8 cellular contexts compared by ENCODE assay signal in genomic region chr11:59668188-59668949, GRCh38.
DNase-seq lines count a peak whose midpoint lies in the region; FAIRE-seq and TF ChIP-seq lines count a peak whose summit lies in the region.

No MANE protein-coding gene starts in this region.

- peak overlapping the region; percentile 25; the same call in 1 of the 2 replicates for H3K27ac ChIP-seq in MM.1S (ENCODE audit: low read length)
- H3K27ac ChIP-seq in effector memory CD4-positive, alpha-beta T cell (ENCODE audit: insufficient read depth, low read length, poor library complexity, severe bottlenecking): peak overlapping the region; percentile 97

- H3K4me3 ChIP-seq in GM12865 (ENCODE audit: low read depth, low read length) (peak overlapping the region; percentile 93), MM.1S (ENCODE audit: low read length) (peak overlapping the region; percentile 76)
- H3K4me3 ChIP-seq in effector memory CD4-positive, alpha-beta T cell (ENCODE audit: insufficient read depth, low read depth, low read length, poor library complexity, severe bottlenecking): peak overlapping the region; percentile 93

- peaks cover 48% of the 10 kb centered on the region for H3K79me2 ChIP-seq in MM.1S (ENCODE audit: low read length)

- no peak for FAIRE-seq in H54 (lab: Jason Lieb, UNC)

- H3K4me2 ChIP-seq in MM.1S (ENCODE audit: low read depth, low read length): peak overlapping the region; percentile 89

- no peak for TF ChIP-seq POLR2A in H54 (IDR thresholded peaks at IDR 0.05; ENCODE audit: low read depth, low read length)

- H4K20me1 ChIP-seq in MM.1S (ENCODE audit: insufficient read depth, low read length): no peaks in the 10 kb centered on the region

- peaks cover 7% of the 10 kb centered on the region; the same call in 1 of the 2 replicates for H3K36me3 ChIP-seq in MM.1S (replicated peaks; ENCODE audit: insufficient read depth, low read length)
- H3K36me3 ChIP-seq in effector memory CD4-positive, alpha-beta T cell (ENCODE audit: control insufficient read depth, insufficient read depth, low read length): peaks cover 19% of the 10 kb centered on the region

- no peak for TF ChIP-seq CTCF in GM12865 (IDR thresholded peaks at IDR 0.05; ENCODE audit: insufficient read depth, low read depth, low read length, missing control alignments)
- peak; percentile 20 for TF ChIP-seq CTCF in MM.1S (IDR thresholded peaks at IDR 0.05; ENCODE audit: low read length)

- H3K9ac ChIP-seq in MM.1S (ENCODE audit: low read length): peak overlapping the region; percentile 81

- no peaks in the 10 kb centered on the region for H3K9me2 ChIP-seq in MM.1S (replicated peaks; ENCODE audit: insufficient read depth, low read length)

- DNase-seq in GM12865 (ENCODE audit: low read depth): peak; percentile 77
- DNase-seq in H54 (ENCODE audit: insufficient read length, low spot score): peak; percentile 58
- DNase-seq in MM.1S: peak; percentile 40
- peak; percentile 76 to 80 for DNase-seq in activated CD4-positive, alpha-beta T cell treated with anti-CD3 and anti-CD28 coated beads, Interleukin-2, amount 50 U/mL, for 4 hours
- DNase-seq in effector memory CD4-positive, alpha-beta T cell: peak; percentile 63 to 74 (median 63)
- DNase-seq in midbrain (lab: John Stamatoyannopoulos, UW): peak; percentile 49
- DNase-seq in stimulated activated CD8-positive, alpha-beta memory T cell treated with anti-CD3 and anti-CD28 coated beads, Interleukin-2, amount 100 ng/mL, for 48 hours (ENCODE audit: low read depth in 2 of 2): peak; percentile 56 to 62
- DNase-seq in NCI-H1436 treated with DMSO at 0.1 percent for 48 hours (lab: John Stamatoyannopoulos, UW): no peak

- no peaks in the 10 kb centered on the region for H3K27me3 ChIP-seq in MM.1S (replicated peaks; ENCODE audit: insufficient read depth, low read length)
- no peaks in the 10 kb centered on the region for H3K27me3 ChIP-seq in effector memory CD4-positive, alpha-beta T cell (replicated peaks; ENCODE audit: control insufficient read depth, insufficient read depth, low read length, poor library complexity, severe bottlenecking)

- H3K4me1 ChIP-seq in MM.1S (ENCODE audit: low read length): peaks cover 20% of the 10 kb centered on the region
- H3K4me1 ChIP-seq in effector memory CD4-positive, alpha-beta T cell (ENCODE audit: control insufficient read depth, insufficient read depth, low read length, poor library complexity, severe bottlenecking): peaks cover 15% of the 10 kb centered on the region

- H3F3A ChIP-seq in MM.1S (ENCODE audit: insufficient read depth, low read length): no peaks in the 10 kb centered on the region

- peak overlapping the region; percentile 85 for H2AFZ ChIP-seq in MM.1S (ENCODE audit: low read length)

- no peaks in the 10 kb centered on the region for H3K9me3 ChIP-seq in MM.1S (replicated peaks; ENCODE audit: insufficient read depth, low read length)
- H3K9me3 ChIP-seq in effector memory CD4-positive, alpha-beta T cell (ENCODE audit: control insufficient read depth, low read length): no peaks in the 10 kb centered on the region
